Comparison of ENCODE assay signal across 1 cellular context in genomic region chr2:130339885-130340745, GRCh38.
TF ChIP-seq lines count a peak whose summit lies in the region.

No MANE protein-coding gene starts in this region.

TF ChIP-seq in K562, 482 proteins besides CTCF, POLR2A, EP300 and RAD21 (continued from another document and continues in another):
- TF ChIP-seq CBX3 (IDR thresholded peaks at IDR 0.05; ENCODE audit: borderline replicate concordance in 1 of 2, low read length in 2 of 2) (no peak), STAT5A (IDR thresholded peaks at IDR 0.05; ENCODE audit: borderline replicate concordance, low read length) (peak; percentile 46), KDM1A (IDR thresholded peaks at IDR 0.05) (peak; percentile 78), E2F3 (CRISPR knock-in tag; IDR thresholded peaks at IDR 0.05) (no peak), RBM15 (IDR thresholded peaks at IDR 0.05; ENCODE audit: insufficient read depth, low read length) (no peak), HOMEZ (CRISPR knock-in tag; IDR thresholded peaks at IDR 0.05) (no peak), KAT7 (CRISPR knock-in tag; IDR thresholded peaks at IDR 0.05; ENCODE audit: borderline replicate concordance) (no peak), NEUROD1 (IDR thresholded peaks at IDR 0.05; ENCODE audit: borderline replicate concordance, low read depth, low read length, partially characterized antibody) (no peak), ZNF551 (CRISPR knock-in tag; IDR thresholded peaks at IDR 0.05) (no peak), RBFOX2 (IDR thresholded peaks at IDR 0.05; ENCODE audit: low read depth, low read length) (peak; percentile 75), TAL1 (IDR thresholded peaks at IDR 0.05) (peak; percentile 74), JUNB (CRISPR knock-in tag; conservative IDR thresholded peaks at IDR 0.05) (no peak), ZNF449 (CRISPR knock-in tag; IDR thresholded peaks at IDR 0.05) (no peak), ZBTB12 (CRISPR knock-in tag; IDR thresholded peaks at IDR 0.05) (no peak), CHD1 (IDR thresholded peaks at IDR 0.05; ENCODE audit: low read length) (no peak), RCOR1 (IDR thresholded peaks at IDR 0.05; ENCODE audit: borderline replicate concordance in 1 of 2, low read depth in 2 of 2, low read length in 2 of 2) (peak; percentile 27 to 89; a peak in 3 of 4 replicates), LARP7 (IDR thresholded peaks at IDR 0.05) (no peak), POLR3G (IDR thresholded peaks at IDR 0.05; ENCODE audit: extremely low read depth, insufficient read length, insufficient replicate concordance) (no peak), ETS2 (tag; IDR thresholded peaks at IDR 0.05; ENCODE audit: borderline replicate concordance, poor library complexity, severe bottlenecking) (no peak), CBX1 (IDR thresholded peaks at IDR 0.05; ENCODE audit: low read depth) (no peak), MXI1 (IDR thresholded peaks at IDR 0.05; ENCODE audit: low read depth, low read length) (no peak), U2AF2 (optimal IDR thresholded peaks at IDR 0.05; ENCODE audit: low read depth, low read length) (no peak), MAZ (CRISPR knock-in tag; conservative IDR thresholded peaks at IDR 0.05 in 1 of 2, IDR thresholded peaks at IDR 0.05 in 1 of 2) (peak in 1 of 2 experiments; percentile 33; a peak in 1 of 4 replicates), ELF1 (tag; IDR thresholded peaks at IDR 0.05) (0 out of 2 replicates have a peak, but pooled peaks have one; percentile 29), FOSL1 (tag; conservative IDR thresholded peaks at IDR 0.05) (peak; percentile 39; the same call in 1 of the 2 replicates), POLR2G (IDR thresholded peaks at IDR 0.05; ENCODE audit: low read depth, low read length) (0 out of 2 replicates have a peak, but pooled peaks have one; percentile 36), ZNF668 (CRISPR knock-in tag; IDR thresholded peaks at IDR 0.05) (no peak), ZBTB8A (IDR thresholded peaks at IDR 0.05; ENCODE audit: partially characterized antibody) (no peak), SMAD4 (CRISPR knock-in tag; conservative IDR thresholded peaks at IDR 0.05) (peak; percentile 44; the same call in 1 of the 2 replicates), ZNF408 (CRISPR knock-in tag; IDR thresholded peaks at IDR 0.05; ENCODE audit: low read depth) (no peak), BRF2 (IDR thresholded peaks at IDR 0.05; ENCODE audit: borderline replicate concordance, insufficient read depth, insufficient read length) (no peak), NCOR1 (IDR thresholded peaks at IDR 0.05) (peak; percentile 67), KLF13 (tag; IDR thresholded peaks at IDR 0.05; ENCODE audit: borderline replicate concordance, low read depth) (no peak), HEY1 (CRISPR knock-in tag; IDR thresholded peaks at IDR 0.05; ENCODE audit: borderline replicate concordance) (no peak), PPARD (CRISPR knock-in tag; IDR thresholded peaks at IDR 0.05) (no peak), NRF1 (conservative IDR thresholded peaks at IDR 0.05 in 1 of 2, IDR thresholded peaks at IDR 0.05 in 1 of 2) (peak; percentile 51 to 60; a peak in 2 of 4 replicates), POLR2AphosphoS2 (IDR thresholded peaks at IDR 0.05; ENCODE audit: low read length) (peak; percentile 59; the same call in 1 of the 2 replicates), FOXJ3 (CRISPR knock-in tag; IDR thresholded peaks at IDR 0.05) (no peak), KDM2B (CRISPR knock-in tag; IDR thresholded peaks at IDR 0.05) (no peak), NFE2L1 (tag; IDR thresholded peaks at IDR 0.05; ENCODE audit: borderline replicate concordance, low read depth) (no peak), ZBTB11 (CRISPR knock-in tag; IDR thresholded peaks at IDR 0.05) (no peak), MEIS2 (IDR thresholded peaks at IDR 0.05; ENCODE audit: partially characterized antibody) (peak; percentile 69), ZFX (CRISPR knock-in tag; IDR thresholded peaks at IDR 0.05) (no peak), EGR1 (conservative IDR thresholded peaks at IDR 0.05) (0 out of 2 replicates have a peak, but pooled peaks have one; percentile 21), BCOR (IDR thresholded peaks at IDR 0.05) (peak; percentile 28; the same call in 1 of the 2 replicates), TAF9B (IDR thresholded peaks at IDR 0.05; ENCODE audit: partially characterized antibody) (peak; percentile 25), ARID1B (IDR thresholded peaks at IDR 0.05) (peak; percentile 89), CSDE1 (IDR thresholded peaks at IDR 0.05) (no peak), ZBED1 (IDR thresholded peaks at IDR 0.05) (no peak), CAMTA2 (CRISPR knock-in tag; conservative IDR thresholded peaks at IDR 0.05) (no peak), CREB1 (IDR thresholded peaks at IDR 0.05) (peak; percentile 60; the same call in 1 of the 2 replicates), CREB1 (CRISPR knock-in tag; IDR thresholded peaks at IDR 0.05) (no peak), NFRKB (IDR thresholded peaks at IDR 0.05; ENCODE audit: low read depth) (peak; percentile 66; the same call in 1 of the 2 replicates), DPF2 (IDR thresholded peaks at IDR 0.05) (peak; percentile 87), XRCC5 (IDR thresholded peaks at IDR 0.05; ENCODE audit: low read depth, low read length) (no peak), SMARCE1 (IDR thresholded peaks at IDR 0.05) (peak; percentile 71), ZNF174 (CRISPR knock-in tag; IDR thresholded peaks at IDR 0.05) (no peak), RAD51 (IDR thresholded peaks at IDR 0.05; ENCODE audit: borderline replicate concordance, low read depth) (0 out of 2 replicates have a peak, but pooled peaks have one; percentile 39), SUPT5H (IDR thresholded peaks at IDR 0.05) (0 out of 2 replicates have a peak, but pooled peaks have one; percentile 56), ATF1 (CRISPR knock-in tag; IDR thresholded peaks at IDR 0.05) (no peak), ATF1 (tag; IDR thresholded peaks at IDR 0.05) (0 out of 2 replicates have a peak, but pooled peaks have one; percentile 10), SNIP1 (IDR thresholded peaks at IDR 0.05; ENCODE audit: low read depth) (peak; percentile 61; the same call in 1 of the 2 replicates), TBL1XR1 (IDR thresholded peaks at IDR 0.05; ENCODE audit: low read length in 2 of 2) (peak in 1 of 2 experiments; percentile 40; a peak in 1 of 4 replicates), CTBP1 (IDR thresholded peaks at IDR 0.05; ENCODE audit: borderline replicate concordance) (peak; percentile 97)
- TF ChIP-seq, protein P1, sequence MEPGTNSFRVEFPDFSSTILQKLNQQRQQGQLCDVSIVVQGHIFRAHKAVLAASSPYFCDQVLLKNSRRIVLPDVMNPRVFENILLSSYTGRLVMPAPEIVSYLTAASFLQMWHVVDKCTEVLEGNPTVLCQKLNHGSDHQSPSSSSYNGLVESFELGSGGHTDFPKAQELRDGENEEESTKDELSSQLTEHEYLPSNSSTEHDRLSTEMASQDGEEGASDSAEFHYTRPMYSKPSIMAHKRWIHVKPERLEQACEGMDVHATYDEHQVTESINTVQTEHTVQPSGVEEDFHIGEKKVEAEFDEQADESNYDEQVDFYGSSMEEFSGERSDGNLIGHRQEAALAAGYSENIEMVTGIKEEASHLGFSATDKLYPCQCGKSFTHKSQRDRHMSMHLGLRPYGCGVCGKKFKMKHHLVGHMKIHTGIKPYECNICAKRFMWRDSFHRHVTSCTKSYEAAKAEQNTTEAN (CRISPR knock-in tag; IDR thresholded peaks at IDR 0.05) = no peak
- TF ChIP-seq, protein P2, sequence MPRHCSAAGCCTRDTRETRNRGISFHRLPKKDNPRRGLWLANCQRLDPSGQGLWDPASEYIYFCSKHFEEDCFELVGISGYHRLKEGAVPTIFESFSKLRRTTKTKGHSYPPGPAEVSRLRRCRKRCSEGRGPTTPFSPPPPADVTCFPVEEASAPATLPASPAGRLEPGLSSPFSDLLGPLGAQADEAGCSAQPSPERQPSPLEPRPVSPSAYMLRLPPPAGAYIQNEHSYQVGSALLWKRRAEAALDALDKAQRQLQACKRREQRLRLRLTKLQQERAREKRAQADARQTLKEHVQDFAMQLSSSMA (CRISPR knock-in tag; IDR thresholded peaks at IDR 0.05) = no peak
- TF ChIP-seq, protein P3, sequence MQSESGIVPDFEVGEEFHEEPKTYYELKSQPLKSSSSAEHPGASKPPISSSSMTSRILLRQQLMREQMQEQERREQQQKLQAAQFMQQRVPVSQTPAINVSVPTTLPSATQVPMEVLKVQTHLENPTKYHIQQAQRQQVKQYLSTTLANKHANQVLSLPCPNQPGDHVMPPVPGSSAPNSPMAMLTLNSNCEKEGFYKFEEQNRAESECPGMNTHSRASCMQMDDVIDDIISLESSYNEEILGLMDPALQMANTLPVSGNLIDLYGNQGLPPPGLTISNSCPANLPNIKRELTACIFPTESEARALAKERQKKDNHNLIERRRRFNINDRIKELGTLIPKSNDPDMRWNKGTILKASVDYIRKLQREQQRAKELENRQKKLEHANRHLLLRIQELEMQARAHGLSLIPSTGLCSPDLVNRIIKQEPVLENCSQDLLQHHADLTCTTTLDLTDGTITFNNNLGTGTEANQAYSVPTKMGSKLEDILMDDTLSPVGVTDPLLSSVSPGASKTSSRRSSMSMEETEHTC (IDR thresholded peaks at IDR 0.05) = peak; percentile 32; the same call in 1 of the 2 replicates
